ENCODE assay signal across 6 cellular contexts in genomic region chr19:58356236-58356970, GRCh38. TPM values are rescaled to one million over a fixed set of nuclear protein-coding genes. Genes with fewer than 3 reads are reported as not detected.
DNase-seq lines count a peak whose midpoint lies in the region; ATAC-seq, FAIRE-seq and TF ChIP-seq lines count a peak whose summit lies in the region.

No MANE protein-coding gene starts in this region.

- FAIRE-seq in HepG2 (lab: Jason Lieb, UNC), result no peak

- no peaks in the 10 kb centered on the region for H3K36me3 Mint-ChIP-seq in activated T-helper 17 cell treated with anti-CD3 and anti-CD28 coated beads, Interleukin-2, amount 50 U/mL, for 72 hours (ENCODE audit: low read depth)

- H4K20me1 ChIP-seq in BLaER1 (peaks cover 41% of the 10 kb centered on the region), HepG2 (ENCODE audit: insufficient read depth, low read length) (no peaks in the 10 kb centered on the region)

- WGBS in HepG2 (ENCODE audit: low lambda C conversion rate), result 96% methylated on average over 67 of the region's 88 CpGs

- peak overlapping the region; percentile 58 for H3K4me3 ChIP-seq in BLaER1
- no peak overlapping the region for H3K4me3 ChIP-seq in HepG2 (replicated peaks in 1 of 3; ENCODE audit: insufficient read depth in 1 of 3, low read depth in 2 of 3, low read length in 3 of 3)

- no peak for TF ChIP-seq POLR2A in HepG2 (IDR thresholded peaks at IDR 0.05; ENCODE audit: insufficient read depth in 1 of 2, low read depth in 2 of 2, low read length in 2 of 2)

- H3K4me2 ChIP-seq in BLaER1 (peak overlapping the region; percentile 84), HepG2 (ENCODE audit: low read depth, low read length) (no peak overlapping the region)

- TF ChIP-seq RAD21 in HepG2 (CRISPR knock-in tag; IDR thresholded peaks at IDR 0.05), result no peak

- no peak for TF ChIP-seq CTCF in HepG2 (CRISPR knock-in tag; IDR thresholded peaks at IDR 0.05)

- H3K79me2 ChIP-seq in HepG2 (ENCODE audit: insufficient read depth, low read length), result no peaks in the 10 kb centered on the region

- peak overlapping the region; percentile 26 for H3K4me3 Mint-ChIP-seq in activated T-helper 17 cell treated with anti-CD3 and anti-CD28 coated beads, Interleukin-2, amount 50 U/mL, for 72 hours

- H3K27ac Mint-ChIP-seq in activated T-helper 17 cell treated with anti-CD3 and anti-CD28 coated beads, Interleukin-2, amount 50 U/mL, for 72 hours, result no peak overlapping the region

- H3K4me1 Mint-ChIP-seq in activated T-helper 17 cell treated with anti-CD3 and anti-CD28 coated beads, Interleukin-2, amount 50 U/mL, for 72 hours, result peaks cover 4% of the 10 kb centered on the region

- POLR2A ChIA-PET in HepG2 (lab: Yijun Ruan, JAX), result no interaction called here

- H3K27ac ChIP-seq in BLaER1 (no peak overlapping the region), HepG2 (ENCODE audit: extremely low read length, insufficient read depth, low read length) (no peak overlapping the region)

- intact Hi-C loops in HepG2 (cut with micrococcal nuclease; ENCODE audit: unreplicated experiment), result no loop called here

- no peak overlapping the region for H2AFZ ChIP-seq in HepG2 (ENCODE audit: low read length)

- H3K9me3 ChIP-seq in BLaER1, result no peaks in the 10 kb centered on the region
- H3K9me3 ChIP-seq in HepG2 (ENCODE audit: low read length), result no peaks in the 10 kb centered on the region

- CTCF ChIA-PET in HepG2 (lab: Yijun Ruan, JAX; ENCODE audit: low intra/inter-chr PET ratio, low total read pairs), result no interaction called here

- TF ChIP-seq EP300 in HepG2 (IDR thresholded peaks at IDR 0.05; ENCODE audit: low read depth in 2 of 2, low read length in 2 of 2) (no peak), HepG2 (CRISPR knock-in tag; IDR thresholded peaks at IDR 0.05; ENCODE audit: borderline replicate concordance) (no peak)

- no peaks in the 10 kb centered on the region for H3K9me3 Mint-ChIP-seq in activated T-helper 17 cell treated with anti-CD3 and anti-CD28 coated beads, Interleukin-2, amount 50 U/mL, for 72 hours

- no peak for DNase-seq in HepG2 (ENCODE audit: low spot score)
- no peak for DNase-seq in NOMO-1 (lab: John Stamatoyannopoulos, UW; ENCODE audit: unreplicated experiment in 2 of 2)
- DNase-seq in SIG-M5 (lab: John Stamatoyannopoulos, UW), result no peak
- DNase-seq in GDM1 (lab: John Stamatoyannopoulos, UW), result no peak

- peaks cover 62% of the 10 kb centered on the region for H3K4me1 ChIP-seq in BLaER1
- H3K4me1 ChIP-seq in HepG2 (ENCODE audit: insufficient read depth, low read length), result peaks cover 43% of the 10 kb centered on the region

- H3K27me3 Mint-ChIP-seq in activated T-helper 17 cell treated with anti-CD3 and anti-CD28 coated beads, Interleukin-2, amount 50 U/mL, for 72 hours, result no peaks in the 10 kb centered on the region

- ATAC-seq in activated T-helper 17 cell treated with anti-CD3 and anti-CD28 coated beads, Interleukin-2, amount 50 U/mL, for 72 hours (replicated peaks), result peak; percentile 54
- no peak for ATAC-seq in HepG2

- peaks cover 33% of the 10 kb centered on the region for H3K27me3 ChIP-seq in BLaER1
- H3K27me3 ChIP-seq in HepG2 (ENCODE audit: control insufficient read depth in 1 of 2, insufficient read depth in 2 of 2, low read length in 2 of 2), result no peaks in the 10 kb centered on the region

- H3K36me3 ChIP-seq in BLaER1 (peaks cover 25% of the 10 kb centered on the region), HepG2 (replicated peaks in 1 of 2; ENCODE audit: control insufficient read depth in 1 of 2, insufficient read depth in 2 of 2, low read length in 2 of 2) (no peaks in the 10 kb centered on the region)

- no TSS peak for BruUV-seq in HepG2 (replicated peaks; lab: Mats Ljungman, UMichigan)

- H3K9ac ChIP-seq in BLaER1 (peak overlapping the region; percentile 52), HepG2 (ENCODE audit: insufficient read depth, low read depth, low read length) (no peak overlapping the region)

- in situ Hi-C loops in HepG2 (cut with HindIII; ENCODE audit: extremely low pct_ligation_motif_present, low pct_unique_long_range_greater_than_20kb), result no loop called here

RNA-seq across cellular contexts. Expression of gene A1BG, which starts 3.1 kb away (rescaled TPM):
- 10 to 100 TPM; 12.4 to 15.4 TPM for total RNA-seq in activated T-helper 17 cell treated with anti-CD3 and anti-CD28 coated beads, Interleukin-2, amount 50 U/mL, for 72 hours
- 15.1 and 41.4 TPM in 2 replicates for total RNA-seq in HepG2 (2016; rRNA removed; fragmentation: Illumina TruSeq; extraction: Trizol)
- 4.8 and 5.3 TPM in 2 replicates for total RNA-seq in HepG2 (2016; cell fraction: cytosol; rRNA removed; fragmentation: Illumina TruSeq; extraction: Trizol; ENCODE audit: low read depth)
- 10.3 and 47.9 TPM in 2 replicates for total RNA-seq in HepG2 (2016; cell fraction: insoluble cytoplasmic fraction; rRNA removed; fragmentation: Illumina TruSeq; extraction: Trizol)
- 6.5 and 6.7 TPM in 2 replicates for total RNA-seq in HepG2 (2016; cell fraction: membrane; rRNA removed; fragmentation: Illumina TruSeq; extraction: Trizol)
- 31.7 and 39.4 TPM in 2 replicates for total RNA-seq in HepG2 (2016; cell fraction: nucleus; rRNA removed; fragmentation: Illumina TruSeq; extraction: Trizol)
- polyA plus RNA-seq in HepG2 (2011; rRNA removed), result 14.7 and 49.8 TPM in 2 replicates
- polyA plus RNA-seq in HepG2 (2011; cell fraction: cytosol; rRNA removed), result 18.1 and 24.4 TPM in 2 replicates
- 63.3 and 113 TPM in 2 replicates for polyA plus RNA-seq in HepG2 (2011; cell fraction: nucleus; rRNA removed)
- polyA plus RNA-seq in HepG2 (2012), result 59.9 and 62.4 TPM in 2 replicates
- polyA plus RNA-seq in HepG2 (2016; cell fraction: cytosol; fragmentation: Illumina TruSeq; extraction: Trizol; ENCODE audit: low read depth), result 4.3 and 5.6 TPM in 2 replicates
- polyA plus RNA-seq in HepG2 (2016; cell fraction: insoluble cytoplasmic fraction; fragmentation: Illumina TruSeq; extraction: Trizol; ENCODE audit: low read depth), result 11.3 and 14.4 TPM in 2 replicates
- 4.0 and 4.9 TPM in 2 replicates for polyA plus RNA-seq in HepG2 (2016; cell fraction: membrane; fragmentation: Illumina TruSeq; extraction: Trizol; ENCODE audit: low read depth)
- 43.5 and 59.5 TPM in 2 replicates for polyA plus RNA-seq in HepG2 (2016; cell fraction: nucleus; fragmentation: Illumina TruSeq; extraction: Trizol; ENCODE audit: insufficient read depth, low read depth)
- polyA minus RNA-seq in HepG2 (2011; rRNA and poly(A)+ RNA removed; ENCODE audit: low replicate concordance), result 0.23 and 15.3 TPM in 2 replicates
- 3.8 and 9.5 TPM in 2 replicates for polyA minus RNA-seq in HepG2 (2011; cell fraction: cytosol; rRNA and poly(A)+ RNA removed)
- polyA minus RNA-seq in HepG2 (2011; cell fraction: nucleus; rRNA and poly(A)+ RNA removed), result 6.4 and 10.7 TPM in 2 replicates

RNA-seq across cellular contexts. Expression of gene ZNF497, which starts 6.1 kb away (rescaled TPM):
- total RNA-seq in activated T-helper 17 cell treated with anti-CD3 and anti-CD28 coated beads, Interleukin-2, amount 50 U/mL, for 72 hours, result 1 to 10 TPM; 1.7 to 1.8 TPM
- 1.1 and 1.9 TPM in 2 replicates for total RNA-seq in HepG2 (2016; rRNA removed; fragmentation: Illumina TruSeq; extraction: Trizol)
- total RNA-seq in HepG2 (2016; cell fraction: cytosol; rRNA removed; fragmentation: Illumina TruSeq; extraction: Trizol; ENCODE audit: low read depth), result 0.10 and 0.53 TPM in 2 replicates
- total RNA-seq in HepG2 (2016; cell fraction: insoluble cytoplasmic fraction; rRNA removed; fragmentation: Illumina TruSeq; extraction: Trizol), result 1.4 and 1.9 TPM in 2 replicates
- 0.76 and 0.77 TPM in 2 replicates for total RNA-seq in HepG2 (2016; cell fraction: membrane; rRNA removed; fragmentation: Illumina TruSeq; extraction: Trizol)
- total RNA-seq in HepG2 (2016; cell fraction: nucleus; rRNA removed; fragmentation: Illumina TruSeq; extraction: Trizol), result 1.4 and 2.1 TPM in 2 replicates
- polyA plus RNA-seq in HepG2 (2011; rRNA removed), result 1.5 and 1.8 TPM in 2 replicates
- 0.74 and 1.2 TPM in 2 replicates for polyA plus RNA-seq in HepG2 (2011; cell fraction: cytosol; rRNA removed)
- 9.3 and 11.8 TPM in 2 replicates for polyA plus RNA-seq in HepG2 (2011; cell fraction: nucleus; rRNA removed)
- polyA plus RNA-seq in HepG2 (2012), result 0.83 and 1.1 TPM in 2 replicates
- 0.10 and 0.16 TPM in 2 replicates for polyA plus RNA-seq in HepG2 (2016; cell fraction: cytosol; fragmentation: Illumina TruSeq; extraction: Trizol; ENCODE audit: low read depth)
- polyA plus RNA-seq in HepG2 (2016; cell fraction: insoluble cytoplasmic fraction; fragmentation: Illumina TruSeq; extraction: Trizol; ENCODE audit: low read depth), result 0.84 and 1.1 TPM in 2 replicates
- 0.37 and 0.49 TPM in 2 replicates for polyA plus RNA-seq in HepG2 (2016; cell fraction: membrane; fragmentation: Illumina TruSeq; extraction: Trizol; ENCODE audit: low read depth)
- polyA plus RNA-seq in HepG2 (2016; cell fraction: nucleus; fragmentation: Illumina TruSeq; extraction: Trizol; ENCODE audit: insufficient read depth, low read depth), result 3.8 and 4.5 TPM in 2 replicates
- polyA minus RNA-seq in HepG2 (2011; rRNA and poly(A)+ RNA removed; ENCODE audit: low replicate concordance), result 3.8 and 4.0 TPM in 2 replicates
- 0.40 and 0.79 TPM in 2 replicates for polyA minus RNA-seq in HepG2 (2011; cell fraction: cytosol; rRNA and poly(A)+ RNA removed)
- 2.7 and 3.0 TPM in 2 replicates for polyA minus RNA-seq in HepG2 (2011; cell fraction: nucleus; rRNA and poly(A)+ RNA removed)

RNA-seq across cellular contexts. Expression of gene ZNF837, which starts 24.4 kb away (rescaled TPM):
- total RNA-seq in activated T-helper 17 cell treated with anti-CD3 and anti-CD28 coated beads, Interleukin-2, amount 50 U/mL, for 72 hours, result 1 to 10 TPM; 1.1 to 1.9 TPM
- total RNA-seq in HepG2 (2016; rRNA removed; fragmentation: Illumina TruSeq; extraction: Trizol), result 0.73 and 1.3 TPM in 2 replicates
- 0.71 and 0.79 TPM in 2 replicates for total RNA-seq in HepG2 (2016; cell fraction: cytosol; rRNA removed; fragmentation: Illumina TruSeq; extraction: Trizol; ENCODE audit: low read depth)
- total RNA-seq in HepG2 (2016; cell fraction: insoluble cytoplasmic fraction; rRNA removed; fragmentation: Illumina TruSeq; extraction: Trizol), result 0.68 and 1.8 TPM in 2 replicates
- total RNA-seq in HepG2 (2016; cell fraction: membrane; rRNA removed; fragmentation: Illumina TruSeq; extraction: Trizol), result 1.5 and 2.2 TPM in 2 replicates
- 1.0 and 1.6 TPM in 2 replicates for total RNA-seq in HepG2 (2016; cell fraction: nucleus; rRNA removed; fragmentation: Illumina TruSeq; extraction: Trizol)
- polyA plus RNA-seq in HepG2 (2011; rRNA removed), result 0.29 and 0.69 TPM in 2 replicates
- polyA plus RNA-seq in HepG2 (2011; cell fraction: cytosol; rRNA removed), result 0.37 and 0.87 TPM in 2 replicates
- polyA plus RNA-seq in HepG2 (2011; cell fraction: nucleus; rRNA removed), result 1.6 TPM in 2 replicates
- polyA plus RNA-seq in HepG2 (2012), result 0.47 and 0.56 TPM in 2 replicates
- polyA plus RNA-seq in HepG2 (2016; cell fraction: cytosol; fragmentation: Illumina TruSeq; extraction: Trizol; ENCODE audit: low read depth), result 0.55 and 0.72 TPM in 2 replicates
- 0.70 and 0.97 TPM in 2 replicates for polyA plus RNA-seq in HepG2 (2016; cell fraction: insoluble cytoplasmic fraction; fragmentation: Illumina TruSeq; extraction: Trizol; ENCODE audit: low read depth)
- 0.61 and 0.99 TPM in 2 replicates for polyA plus RNA-seq in HepG2 (2016; cell fraction: membrane; fragmentation: Illumina TruSeq; extraction: Trizol; ENCODE audit: low read depth)
- 0.38 and 1.3 TPM in 2 replicates for polyA plus RNA-seq in HepG2 (2016; cell fraction: nucleus; fragmentation: Illumina TruSeq; extraction: Trizol; ENCODE audit: insufficient read depth, low read depth)
- polyA minus RNA-seq in HepG2 (2011; rRNA and poly(A)+ RNA removed; ENCODE audit: low replicate concordance), result 0.47 and 1.0 TPM in 2 replicates
- 0.44 and 0.69 TPM in 2 replicates for polyA minus RNA-seq in HepG2 (2011; cell fraction: cytosol; rRNA and poly(A)+ RNA removed)
- polyA minus RNA-seq in HepG2 (2011; cell fraction: nucleus; rRNA and poly(A)+ RNA removed), result 0.25 and 0.90 TPM in 2 replicates

RNA-seq across cellular contexts. Expression of gene ZSCAN22, which starts 29.6 kb away (rescaled TPM):
- total RNA-seq in activated T-helper 17 cell treated with anti-CD3 and anti-CD28 coated beads, Interleukin-2, amount 50 U/mL, for 72 hours, result 1 to 10 TPM; 4.3 to 6.1 TPM
- 2.5 and 3.1 TPM in 2 replicates for total RNA-seq in HepG2 (2016; rRNA removed; fragmentation: Illumina TruSeq; extraction: Trizol)
- total RNA-seq in HepG2 (2016; cell fraction: cytosol; rRNA removed; fragmentation: Illumina TruSeq; extraction: Trizol; ENCODE audit: low read depth), result 0.30 and 0.44 TPM in 2 replicates
- 2.2 and 3.2 TPM in 2 replicates for total RNA-seq in HepG2 (2016; cell fraction: insoluble cytoplasmic fraction; rRNA removed; fragmentation: Illumina TruSeq; extraction: Trizol)
- 1.3 TPM in 2 replicates for total RNA-seq in HepG2 (2016; cell fraction: membrane; rRNA removed; fragmentation: Illumina TruSeq; extraction: Trizol)
- 1.8 and 2.3 TPM in 2 replicates for total RNA-seq in HepG2 (2016; cell fraction: nucleus; rRNA removed; fragmentation: Illumina TruSeq; extraction: Trizol)
- polyA plus RNA-seq in HepG2 (2011; rRNA removed), result 3.5 and 3.6 TPM in 2 replicates
- polyA plus RNA-seq in HepG2 (2011; cell fraction: cytosol; rRNA removed), result 2.1 and 2.5 TPM in 2 replicates
- 2.6 and 2.7 TPM in 2 replicates for polyA plus RNA-seq in HepG2 (2011; cell fraction: nucleus; rRNA removed)
- 0.98 and 1.5 TPM in 2 replicates for polyA plus RNA-seq in HepG2 (2012)
- polyA plus RNA-seq in HepG2 (2016; cell fraction: cytosol; fragmentation: Illumina TruSeq; extraction: Trizol; ENCODE audit: low read depth), result 0.28 and 0.33 TPM in 2 replicates
- polyA plus RNA-seq in HepG2 (2016; cell fraction: insoluble cytoplasmic fraction; fragmentation: Illumina TruSeq; extraction: Trizol; ENCODE audit: low read depth), result 1.6 and 1.9 TPM in 2 replicates
- polyA plus RNA-seq in HepG2 (2016; cell fraction: membrane; fragmentation: Illumina TruSeq; extraction: Trizol; ENCODE audit: low read depth), result 0.57 and 0.63 TPM in 2 replicates
- polyA plus RNA-seq in HepG2 (2016; cell fraction: nucleus; fragmentation: Illumina TruSeq; extraction: Trizol; ENCODE audit: insufficient read depth, low read depth), result 2.4 and 3.1 TPM in 2 replicates
- polyA minus RNA-seq in HepG2 (2011; rRNA and poly(A)+ RNA removed; ENCODE audit: low replicate concordance), result 10.3 and 17.6 TPM in 2 replicates
- polyA minus RNA-seq in HepG2 (2011; cell fraction: cytosol; rRNA and poly(A)+ RNA removed), result 1.9 and 2.6 TPM in 2 replicates
- 4.1 and 4.6 TPM in 2 replicates for polyA minus RNA-seq in HepG2 (2011; cell fraction: nucleus; rRNA and poly(A)+ RNA removed)

RNA-seq across cellular contexts. Expression of gene RPS5, which starts 30.7 kb away (rescaled TPM):
- total RNA-seq in activated T-helper 17 cell treated with anti-CD3 and anti-CD28 coated beads, Interleukin-2, amount 50 U/mL, for 72 hours, result 1,000 to 10,000 TPM; 1,376 to 1,435 TPM
- 1,544 and 1,715 TPM in 2 replicates for total RNA-seq in HepG2 (2016; rRNA removed; fragmentation: Illumina TruSeq; extraction: Trizol)
- total RNA-seq in HepG2 (2016; cell fraction: cytosol; rRNA removed; fragmentation: Illumina TruSeq; extraction: Trizol; ENCODE audit: low read depth), result 2,017 and 2,110 TPM in 2 replicates
- total RNA-seq in HepG2 (2016; cell fraction: insoluble cytoplasmic fraction; rRNA removed; fragmentation: Illumina TruSeq; extraction: Trizol), result 1,517 and 1,921 TPM in 2 replicates
- total RNA-seq in HepG2 (2016; cell fraction: membrane; rRNA removed; fragmentation: Illumina TruSeq; extraction: Trizol), result 2,939 and 3,145 TPM in 2 replicates
- 614 and 724 TPM in 2 replicates for total RNA-seq in HepG2 (2016; cell fraction: nucleus; rRNA removed; fragmentation: Illumina TruSeq; extraction: Trizol)
- 4,145 and 4,408 TPM in 2 replicates for polyA plus RNA-seq in HepG2 (2011; rRNA removed)
- polyA plus RNA-seq in HepG2 (2011; cell fraction: cytosol; rRNA removed), result 3,539 and 5,584 TPM in 2 replicates
- 1,780 and 1,928 TPM in 2 replicates for polyA plus RNA-seq in HepG2 (2011; cell fraction: nucleus; rRNA removed)
- polyA plus RNA-seq in HepG2 (2012), result 1,706 and 1,819 TPM in 2 replicates
- polyA plus RNA-seq in HepG2 (2016; cell fraction: cytosol; fragmentation: Illumina TruSeq; extraction: Trizol; ENCODE audit: low read depth), result 2,310 and 2,596 TPM in 2 replicates
- polyA plus RNA-seq in HepG2 (2016; cell fraction: insoluble cytoplasmic fraction; fragmentation: Illumina TruSeq; extraction: Trizol; ENCODE audit: low read depth), result 1,782 and 1,827 TPM in 2 replicates
- polyA plus RNA-seq in HepG2 (2016; cell fraction: membrane; fragmentation: Illumina TruSeq; extraction: Trizol; ENCODE audit: low read depth), result 3,073 and 3,180 TPM in 2 replicates
- polyA plus RNA-seq in HepG2 (2016; cell fraction: nucleus; fragmentation: Illumina TruSeq; extraction: Trizol; ENCODE audit: insufficient read depth, low read depth), result 1,095 and 1,142 TPM in 2 replicates
- 2,710 and 3,749 TPM in 2 replicates for polyA minus RNA-seq in HepG2 (2011; rRNA and poly(A)+ RNA removed; ENCODE audit: low replicate concordance)
- 541 and 557 TPM in 2 replicates for polyA minus RNA-seq in HepG2 (2011; cell fraction: cytosol; rRNA and poly(A)+ RNA removed)
- polyA minus RNA-seq in HepG2 (2011; cell fraction: nucleus; rRNA and poly(A)+ RNA removed), result 340 and 381 TPM in 2 replicates
